Comparison of ENCODE assay signal across 8 cellular contexts in the genomic region with DNA sequence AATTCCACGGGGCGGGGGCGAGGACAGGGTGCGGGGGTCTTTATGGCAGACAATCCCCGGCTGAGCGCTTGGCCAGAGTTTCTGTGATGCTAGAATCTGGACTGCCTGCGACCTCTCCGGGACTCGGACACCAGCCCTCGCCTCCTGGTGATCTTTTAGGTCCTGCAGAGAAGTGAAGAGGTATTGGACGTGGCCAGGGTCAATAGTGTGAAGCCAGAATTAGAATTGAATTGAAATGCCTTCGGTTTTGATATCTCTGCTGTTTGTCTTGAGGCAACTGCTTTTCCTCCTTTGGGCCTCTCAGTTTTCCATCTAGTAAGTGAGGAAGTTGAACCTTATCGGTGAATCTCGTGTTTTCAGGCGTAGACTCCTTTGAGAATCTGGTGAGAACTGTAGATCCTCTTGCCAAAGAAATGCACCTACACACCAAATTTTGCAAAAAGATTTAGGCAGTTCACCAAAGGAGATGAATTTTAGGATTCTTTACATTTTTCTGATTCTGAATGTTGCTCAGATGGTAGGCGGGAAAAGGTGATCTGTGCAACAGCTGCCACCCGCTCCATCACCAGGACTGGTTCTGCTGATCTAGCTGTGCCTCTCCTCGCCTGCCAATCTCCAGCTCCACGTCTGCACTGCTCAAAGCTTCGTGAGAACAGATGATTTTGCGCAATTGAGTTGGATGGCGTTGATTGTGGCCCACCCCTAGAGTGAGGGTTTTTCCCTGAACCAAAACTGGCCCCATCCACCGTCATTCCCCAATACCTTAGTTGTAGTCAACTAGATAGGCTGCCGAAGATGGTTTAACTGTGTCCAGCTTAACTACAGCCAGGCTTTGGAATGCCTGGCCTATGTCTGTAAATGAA. TPM values are rescaled to one million over a fixed set of nuclear protein-coding genes. Genes with fewer than 3 reads are reported as not detected.
DNase-seq lines count a peak whose midpoint lies in the region; ATAC-seq, FAIRE-seq and TF ChIP-seq lines count a peak whose summit lies in the region.

No MANE protein-coding gene starts in this region.

- H2AFZ ChIP-seq in HepG2 (ENCODE audit: low read length): peak overlapping the region; percentile 2

- H3K9ac ChIP-seq in HepG2 (ENCODE audit: insufficient read depth, low read depth, low read length): peak overlapping the region; percentile 75

- TF ChIP-seq RAD21 in HepG2 (CRISPR knock-in tag; IDR thresholded peaks at IDR 0.05): no peak

- H3K36me3 Mint-ChIP-seq in stimulated activated naive CD8-positive, alpha-beta T cell treated with anti-CD3 and anti-CD28 coated beads, Interleukin-15, Interleukin-2, amounts not matched to agents 100 ng/mL and 50 ng/mL, for 24 hours (ENCODE audit: low read depth): peaks cover 6% of the 10 kb centered on the region
- peaks cover 14% of the 10 kb centered on the region for H3K36me3 Mint-ChIP-seq in brain

- intact Hi-C loops in HepG2 (cut with micrococcal nuclease; ENCODE audit: unreplicated experiment): loop anchor here (1.0 to 10.0 kb wide), 3 partner anchors 144 to 673 kb away; partner anchors contain the start of genes HNF4A and YWHAB

- peak overlapping the region; percentile 87 for H3K27ac ChIP-seq in HepG2 (ENCODE audit: extremely low read length, insufficient read depth, low read length)
- H3K27ac ChIP-seq in suprapubic skin: peak overlapping the region; percentile 98

- peak; percentile 18 for FAIRE-seq in HepG2 (lab: Jason Lieb, UNC)

- BruUV-seq in HepG2 (replicated peaks; lab: Mats Ljungman, UMichigan): TSS peak; percentile 93

- H4K20me1 ChIP-seq in HepG2 (ENCODE audit: insufficient read depth, low read length): peaks cover 40% of the 10 kb centered on the region

- peaks cover 50% of the 10 kb centered on the region for H3K79me2 ChIP-seq in HepG2 (ENCODE audit: insufficient read depth, low read length)

- ATAC-seq in stimulated activated naive CD8-positive, alpha-beta T cell treated with anti-CD3 and anti-CD28 coated beads, Interleukin-15, Interleukin-2, amounts not matched to agents 100 U/mL and 50 U/mL, for 24 hours: no peak
- ATAC-seq in HepG2: peak; percentile 41
- no peak for ATAC-seq in activated CD4-positive, CD25-positive, alpha-beta regulatory T cell treated with anti-CD3 and anti-CD28 coated beads, Interleukin-2, amount 50 U/mL, for 24 hours

- TF ChIP-seq EP300 in HepG2 (IDR thresholded peaks at IDR 0.05; ENCODE audit: low read depth in 2 of 2, low read length in 2 of 2) (no peak), HepG2 (CRISPR knock-in tag; IDR thresholded peaks at IDR 0.05; ENCODE audit: borderline replicate concordance) (no peak), suprapubic skin (IDR thresholded peaks at IDR 0.05) (no peak)

- POLR2A ChIA-PET in HepG2 (lab: Yijun Ruan, JAX): interaction anchor here (0.8 to 1.4 kb wide), 10 partner anchors 13 to 310 kb away, joined by 3 to 6 read pairs (median 4); partner anchors contain the start of genes FITM2 and TTPAL

- TF ChIP-seq CTCF in brain (conservative IDR thresholded peaks at IDR 0.05) (no peak), HepG2 (CRISPR knock-in tag; IDR thresholded peaks at IDR 0.05) (no peak; the same call in 1 of the 2 replicates), suprapubic skin (IDR thresholded peaks at IDR 0.05) (no peak)

- H3K4me2 ChIP-seq in HepG2 (ENCODE audit: low read depth, low read length): peak overlapping the region; percentile 85

- H3K36me3 ChIP-seq in HepG2 (replicated peaks in 1 of 2; ENCODE audit: control insufficient read depth in 1 of 2, insufficient read depth in 2 of 2, low read length in 2 of 2) (no peaks in the 10 kb centered on the region), suprapubic skin (peaks cover under 1% of the 10 kb centered on the region)

- peak overlapping the region; percentile 96 for H3K27ac Mint-ChIP-seq in stimulated activated naive CD8-positive, alpha-beta T cell treated with anti-CD3 and anti-CD28 coated beads, Interleukin-15, Interleukin-2, amounts not matched to agents 100 ng/mL and 50 ng/mL, for 24 hours
- H3K27ac Mint-ChIP-seq in brain: peak overlapping the region; percentile 93 to 98 (median 97)

- H3K4me3 Mint-ChIP-seq in stimulated activated naive CD8-positive, alpha-beta T cell treated with anti-CD3 and anti-CD28 coated beads, Interleukin-15, Interleukin-2, amounts not matched to agents 100 ng/mL and 50 ng/mL, for 24 hours: peak overlapping the region; percentile 96
- peak overlapping the region; percentile 86 to 100 (median 97) for H3K4me3 Mint-ChIP-seq in brain

- under 1% methylated on average over 24 of the region's 24 CpGs for WGBS in HepG2 (ENCODE audit: low lambda C conversion rate)
- 3% methylated on average over 23 of the region's 24 CpGs for WGBS in suprapubic skin

- DNase-seq in stimulated activated naive CD8-positive, alpha-beta T cell treated with anti-CD3 and anti-CD28 coated beads, Interleukin-15, Interleukin-2, amounts not matched to agents 100 U/mL and 50 U/mL, for 24 hours: no peak
- DNase-seq in NCI-H146 (lab: John Stamatoyannopoulos, UW) (peak; percentile 53), HepG2 (ENCODE audit: low spot score) (no peak), suprapubic skin (ENCODE audit: low spot score in 2 of 2) (peak in 1 of 2 donors; percentile 67)
- DNase-seq in activated CD8-positive, alpha-beta memory T cell treated with anti-CD3 and anti-CD28 coated beads for 24 hours: no peak

- H3K27me3 ChIP-seq in HepG2 (ENCODE audit: control insufficient read depth in 1 of 2, insufficient read depth in 2 of 2, low read length in 2 of 2) (no peaks in the 10 kb centered on the region; a peak in 1 of 5 replicates), suprapubic skin (no peaks in the 10 kb centered on the region)

- peak overlapping the region; percentile 81 to 96 (median 82) for H3K4me3 ChIP-seq in HepG2 (replicated peaks in 1 of 3; ENCODE audit: insufficient read depth in 1 of 3, low read depth in 2 of 3, low read length in 3 of 3)
- H3K4me3 ChIP-seq in suprapubic skin: peak overlapping the region; percentile 76

- TF ChIP-seq POLR2A in HepG2 (IDR thresholded peaks at IDR 0.05; ENCODE audit: insufficient read depth in 1 of 2, low read depth in 2 of 2, low read length in 2 of 2) (peak in 1 of 2 experiments; percentile 28; a peak in 1 of 4 replicates), suprapubic skin (IDR thresholded peaks at IDR 0.05) (no peak)

- H3K9me3 ChIP-seq in HepG2 (ENCODE audit: low read length): no peaks in the 10 kb centered on the region
- H3K9me3 ChIP-seq in suprapubic skin: no peaks in the 10 kb centered on the region

- H3K4me1 ChIP-seq in HepG2 (ENCODE audit: insufficient read depth, low read length) (peaks cover 51% of the 10 kb centered on the region), suprapubic skin (peaks cover 51% of the 10 kb centered on the region)

- peaks cover 64% of the 10 kb centered on the region for H3K4me1 Mint-ChIP-seq in stimulated activated naive CD8-positive, alpha-beta T cell treated with anti-CD3 and anti-CD28 coated beads, Interleukin-15, Interleukin-2, amounts not matched to agents 100 ng/mL and 50 ng/mL, for 24 hours (ENCODE audit: low read depth)
- H3K4me1 Mint-ChIP-seq in brain: peaks cover 68% of the 10 kb centered on the region

- in situ Hi-C loops in HepG2 (cut with HindIII; ENCODE audit: extremely low pct_ligation_motif_present, low pct_unique_long_range_greater_than_20kb): no loop called here

- no peaks in the 10 kb centered on the region for H3K27me3 Mint-ChIP-seq in stimulated activated naive CD8-positive, alpha-beta T cell treated with anti-CD3 and anti-CD28 coated beads, Interleukin-15, Interleukin-2, amounts not matched to agents 100 ng/mL and 50 ng/mL, for 24 hours
- peaks cover 15% of the 10 kb centered on the region for H3K27me3 Mint-ChIP-seq in brain

- CTCF ChIA-PET in HepG2 (lab: Yijun Ruan, JAX; ENCODE audit: low intra/inter-chr PET ratio, low total read pairs): no interaction called here

- H3K9me3 Mint-ChIP-seq in stimulated activated naive CD8-positive, alpha-beta T cell treated with anti-CD3 and anti-CD28 coated beads, Interleukin-15, Interleukin-2, amounts not matched to agents 100 ng/mL and 50 ng/mL, for 24 hours: no peaks in the 10 kb centered on the region
- no peaks in the 10 kb centered on the region for H3K9me3 Mint-ChIP-seq in brain

RNA-seq across cellular contexts. Expression of gene OSER1, which starts 0.8 kb away (rescaled TPM):
- polyA plus RNA-seq in brain (ENCODE audit: insufficient read depth, low read depth, low replicate concordance): 59.6 TPM
- 71.2 and 92.8 TPM in 2 replicates for total RNA-seq in HepG2 (2016; rRNA removed; fragmentation: Illumina TruSeq; extraction: Trizol)
- 47.2 and 53.9 TPM in 2 replicates for total RNA-seq in HepG2 (2016; cell fraction: cytosol; rRNA removed; fragmentation: Illumina TruSeq; extraction: Trizol; ENCODE audit: low read depth)
- total RNA-seq in HepG2 (2016; cell fraction: insoluble cytoplasmic fraction; rRNA removed; fragmentation: Illumina TruSeq; extraction: Trizol): 68.4 and 97.8 TPM in 2 replicates
- 55.7 and 63.5 TPM in 2 replicates for total RNA-seq in HepG2 (2016; cell fraction: membrane; rRNA removed; fragmentation: Illumina TruSeq; extraction: Trizol)
- 43.8 and 44.3 TPM in 2 replicates for total RNA-seq in HepG2 (2016; cell fraction: nucleus; rRNA removed; fragmentation: Illumina TruSeq; extraction: Trizol)
- polyA plus RNA-seq in HepG2 (2011; rRNA removed): 67.0 and 71.5 TPM in 2 replicates
- 45.9 and 56.3 TPM in 2 replicates for polyA plus RNA-seq in HepG2 (2011; cell fraction: cytosol; rRNA removed)
- 61.9 and 63.0 TPM in 2 replicates for polyA plus RNA-seq in HepG2 (2011; cell fraction: nucleus; rRNA removed)
- polyA plus RNA-seq in HepG2 (2012): 47.9 and 61.6 TPM in 2 replicates
- polyA plus RNA-seq in HepG2 (2016; cell fraction: cytosol; fragmentation: Illumina TruSeq; extraction: Trizol; ENCODE audit: low read depth): 20.0 and 20.3 TPM in 2 replicates
- 76.4 and 82.6 TPM in 2 replicates for polyA plus RNA-seq in HepG2 (2016; cell fraction: insoluble cytoplasmic fraction; fragmentation: Illumina TruSeq; extraction: Trizol; ENCODE audit: low read depth)
- 22.2 and 23.0 TPM in 2 replicates for polyA plus RNA-seq in HepG2 (2016; cell fraction: membrane; fragmentation: Illumina TruSeq; extraction: Trizol; ENCODE audit: low read depth)
- 77.5 and 79.8 TPM in 2 replicates for polyA plus RNA-seq in HepG2 (2016; cell fraction: nucleus; fragmentation: Illumina TruSeq; extraction: Trizol; ENCODE audit: insufficient read depth, low read depth)
- polyA minus RNA-seq in HepG2 (2011; rRNA and poly(A)+ RNA removed; ENCODE audit: low replicate concordance): 42.9 and 49.7 TPM in 2 replicates
- 32.4 and 37.8 TPM in 2 replicates for polyA minus RNA-seq in HepG2 (2011; cell fraction: cytosol; rRNA and poly(A)+ RNA removed)
- polyA minus RNA-seq in HepG2 (2011; cell fraction: nucleus; rRNA and poly(A)+ RNA removed): 18.4 and 28.8 TPM in 2 replicates
- 10 to 100 TPM; 34.2 to 51.6 (median 41.3) TPM for total RNA-seq in suprapubic skin

RNA-seq across cellular contexts. Expression of gene JPH2, which starts 24.4 kb away (rescaled TPM):
- 0.58 TPM for polyA plus RNA-seq in brain (ENCODE audit: insufficient read depth, low read depth, low replicate concordance)
- not detected in 2 replicates for total RNA-seq in HepG2 (2016; rRNA removed; fragmentation: Illumina TruSeq; extraction: Trizol)
- not detected in 2 replicates for total RNA-seq in HepG2 (2016; cell fraction: cytosol; rRNA removed; fragmentation: Illumina TruSeq; extraction: Trizol; ENCODE audit: low read depth)
- total RNA-seq in HepG2 (2016; cell fraction: insoluble cytoplasmic fraction; rRNA removed; fragmentation: Illumina TruSeq; extraction: Trizol): not detected in 2 replicates
- not detected in 2 replicates for total RNA-seq in HepG2 (2016; cell fraction: membrane; rRNA removed; fragmentation: Illumina TruSeq; extraction: Trizol)
- total RNA-seq in HepG2 (2016; cell fraction: nucleus; rRNA removed; fragmentation: Illumina TruSeq; extraction: Trizol): not detected in 2 replicates
- 0.42 and 0.61 TPM in 2 replicates for polyA plus RNA-seq in HepG2 (2011; rRNA removed)
- 0.23 and 0.32 TPM in 2 replicates for polyA plus RNA-seq in HepG2 (2011; cell fraction: cytosol; rRNA removed)
- 2.7 and 2.9 TPM in 2 replicates for polyA plus RNA-seq in HepG2 (2011; cell fraction: nucleus; rRNA removed)
- 0.52 and 1.4 TPM in 2 replicates for polyA plus RNA-seq in HepG2 (2012)
- polyA plus RNA-seq in HepG2 (2016; cell fraction: cytosol; fragmentation: Illumina TruSeq; extraction: Trizol; ENCODE audit: low read depth): not detected in 2 replicates
- not detected in 2 replicates for polyA plus RNA-seq in HepG2 (2016; cell fraction: insoluble cytoplasmic fraction; fragmentation: Illumina TruSeq; extraction: Trizol; ENCODE audit: low read depth)
- polyA plus RNA-seq in HepG2 (2016; cell fraction: membrane; fragmentation: Illumina TruSeq; extraction: Trizol; ENCODE audit: low read depth): not detected in 2 replicates
- not detected in 2 replicates for polyA plus RNA-seq in HepG2 (2016; cell fraction: nucleus; fragmentation: Illumina TruSeq; extraction: Trizol; ENCODE audit: insufficient read depth, low read depth)
- 1.1 and 9.5 TPM in 2 replicates for polyA minus RNA-seq in HepG2 (2011; rRNA and poly(A)+ RNA removed; ENCODE audit: low replicate concordance)
- polyA minus RNA-seq in HepG2 (2011; cell fraction: cytosol; rRNA and poly(A)+ RNA removed): 0.30 TPM in 1 of 2 replicates, not detected in the other
- 3.7 and 4.5 TPM in 2 replicates for polyA minus RNA-seq in HepG2 (2011; cell fraction: nucleus; rRNA and poly(A)+ RNA removed)
- total RNA-seq in suprapubic skin: 1 to 10 TPM; 3.8 to 5.0 (median 4.5) TPM

RNA-seq across cellular contexts. Expression of gene GDAP1L1, which starts 35.7 kb away (rescaled TPM):
- polyA plus RNA-seq in brain (ENCODE audit: insufficient read depth, low read depth, low replicate concordance) (137 TPM), HepG2 (2011; rRNA removed) (0.04 and 0.13 TPM in 2 replicates)
- total RNA-seq in HepG2 (2016; rRNA removed; fragmentation: Illumina TruSeq; extraction: Trizol) (not detected in 2 replicates), suprapubic skin (not detected)
- total RNA-seq in HepG2 (2016; cell fraction: cytosol; rRNA removed; fragmentation: Illumina TruSeq; extraction: Trizol; ENCODE audit: low read depth): not detected in 2 replicates
- total RNA-seq in HepG2 (2016; cell fraction: insoluble cytoplasmic fraction; rRNA removed; fragmentation: Illumina TruSeq; extraction: Trizol): not detected in 2 replicates
- total RNA-seq in HepG2 (2016; cell fraction: membrane; rRNA removed; fragmentation: Illumina TruSeq; extraction: Trizol): not detected in 2 replicates
- not detected in 2 replicates for total RNA-seq in HepG2 (2016; cell fraction: nucleus; rRNA removed; fragmentation: Illumina TruSeq; extraction: Trizol)
- polyA plus RNA-seq in HepG2 (2011; cell fraction: cytosol; rRNA removed): 0.26 TPM in 1 of 2 replicates, not detected in the other
- 0.26 TPM in 1 of 2 replicates, not detected in the other for polyA plus RNA-seq in HepG2 (2011; cell fraction: nucleus; rRNA removed)
- 0.47 and 0.64 TPM in 2 replicates for polyA plus RNA-seq in HepG2 (2012)
- not detected in 2 replicates for polyA plus RNA-seq in HepG2 (2016; cell fraction: cytosol; fragmentation: Illumina TruSeq; extraction: Trizol; ENCODE audit: low read depth)
- polyA plus RNA-seq in HepG2 (2016; cell fraction: insoluble cytoplasmic fraction; fragmentation: Illumina TruSeq; extraction: Trizol; ENCODE audit: low read depth): not detected in 2 replicates
- polyA plus RNA-seq in HepG2 (2016; cell fraction: membrane; fragmentation: Illumina TruSeq; extraction: Trizol; ENCODE audit: low read depth): not detected in 2 replicates
- not detected in 2 replicates for polyA plus RNA-seq in HepG2 (2016; cell fraction: nucleus; fragmentation: Illumina TruSeq; extraction: Trizol; ENCODE audit: insufficient read depth, low read depth)
- polyA minus RNA-seq in HepG2 (2011; rRNA and poly(A)+ RNA removed; ENCODE audit: low replicate concordance): not detected in 2 replicates
- polyA minus RNA-seq in HepG2 (2011; cell fraction: cytosol; rRNA and poly(A)+ RNA removed): not detected in 2 replicates
- not detected in 2 replicates for polyA minus RNA-seq in HepG2 (2011; cell fraction: nucleus; rRNA and poly(A)+ RNA removed)
